In the genomic region with DNA sequence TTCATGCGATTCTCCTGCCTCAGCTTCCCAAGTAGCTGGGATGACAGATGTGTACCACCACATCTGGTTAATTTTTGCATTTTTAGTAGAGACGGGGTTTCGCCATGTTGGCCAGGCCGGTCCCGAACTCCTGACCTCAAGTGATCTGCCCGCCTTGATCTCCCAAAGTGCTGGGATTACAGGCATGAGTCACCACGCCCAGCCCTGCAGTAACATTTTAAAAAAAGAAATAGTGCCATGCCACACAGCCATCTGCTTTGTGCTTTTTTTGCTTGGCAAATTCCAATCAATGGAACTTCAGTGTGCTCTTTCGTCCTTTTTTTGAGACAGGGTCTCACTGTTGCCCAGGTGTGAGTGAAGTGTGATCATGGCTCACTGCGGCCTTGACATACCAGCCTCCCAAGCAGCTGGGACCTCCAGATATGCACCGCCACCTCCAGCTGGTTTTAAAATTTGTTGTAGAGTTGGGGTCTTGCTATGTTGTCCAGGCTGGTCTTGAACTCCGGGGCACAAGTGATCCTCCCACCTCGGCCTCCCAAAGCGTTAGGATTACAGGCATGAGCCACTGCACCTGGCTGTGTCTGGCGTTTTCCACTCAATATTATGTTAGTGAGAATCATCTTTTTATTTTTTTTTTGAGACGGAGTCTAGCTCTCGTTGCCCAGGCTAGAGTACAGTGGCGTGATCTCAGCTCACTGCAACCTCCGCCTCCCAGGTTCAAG, we compare ENCODE assay signal across 17 cellular contexts. TPM values are rescaled to one million over a fixed set of nuclear protein-coding genes. Genes with fewer than 3 reads are reported as not detected.
DNase-seq lines count a peak whose midpoint lies in the region; ATAC-seq, FAIRE-seq and TF ChIP-seq lines count a peak whose summit lies in the region.
"Had no signal": no experiment of that assay in that cellular context is flagged by ENCODE, and none has a peak within 500 bp of the region (broad histone marks: within the 10 kb centered on the region; RNA-seq: fewer than 3 reads in every experiment).

No MANE protein-coding gene starts in this region.

- TF ChIP-seq RAD21 in K562 (CRISPR knock-in tag; conservative IDR thresholded peaks at IDR 0.05 in 1 of 2, IDR thresholded peaks at IDR 0.05 in 1 of 2) = no peak

- H2BK5ac ChIP-seq in mesenchymal stem cell (ENCODE audit: low read depth, low read length, poor library complexity, severe bottlenecking) = no peak overlapping the region

- no peak overlapping the region for H2BK15ac ChIP-seq in mesenchymal stem cell (ENCODE audit: low read depth, poor library complexity, severe bottlenecking)

- CTCF ChIA-PET in K562 (lab: Yijun Ruan, JAX; ENCODE audit: low intra/inter-chr PET ratio) = no interaction called here

- H3K79me1 ChIP-seq in mesenchymal stem cell (replicated peaks; ENCODE audit: low read length, poor library complexity, severe bottlenecking) = peaks cover 12% of the 10 kb centered on the region

- H2AK5ac ChIP-seq in mesenchymal stem cell (ENCODE audit: low read length, severe bottlenecking) = no peak overlapping the region

- no peaks in the 10 kb centered on the region for H4K20me1 ChIP-seq in K562 (replicated peaks; ENCODE audit: control insufficient read depth, insufficient read depth, low read length)

- H3K27ac ChIP-seq in K562 (ENCODE audit: extremely low read depth, low read depth, low read length) (no peak overlapping the region), mesenchymal stem cell (ENCODE audit: low read length, poor library complexity, severe bottlenecking) (no peak overlapping the region)
- H3K27ac ChIP-seq: PC-9 had no signal

- no peak for TF ChIP-seq EP300 in K562 (IDR thresholded peaks at IDR 0.05; ENCODE audit: low read length)

- no TSS peak for BruUV-seq in K562 (replicated peaks; lab: Mats Ljungman, UMichigan)

- H3K79me2 ChIP-seq in K562 (ENCODE audit: control insufficient read depth, insufficient read depth, low read length) = no peaks in the 10 kb centered on the region

- POLR2A ChIA-PET in K562 (lab: Yijun Ruan, JAX) = interaction anchor here (0.6 to 0.7 kb wide), 2 partner anchors 11 to 28 kb away, joined by 3 read pairs; no protein-coding TSS in a partner anchor

- no peak overlapping the region for H4K91ac ChIP-seq in mesenchymal stem cell (ENCODE audit: low read length)

- H3K27me3 ChIP-seq in K562 (ENCODE audit: control insufficient read depth in 2 of 2, insufficient read depth in 2 of 2, low read length in 2 of 2) (no peaks in the 10 kb centered on the region), mesenchymal stem cell (ENCODE audit: control insufficient read depth in 1 of 2, insufficient read depth in 1 of 2, low read length in 2 of 2) (no peaks in the 10 kb centered on the region)
- H3K27me3 ChIP-seq: BE2C had no signal

- H3K9ac ChIP-seq in K562 (ENCODE audit: insufficient read depth in 1 of 2, low read depth in 2 of 2, low read length in 2 of 2) = no peak overlapping the region
- H3K9ac ChIP-seq in mesenchymal stem cell (ENCODE audit: low read length) = no peak overlapping the region

- WGBS in K562 (ENCODE audit: insufficient coverage, low coverage, missing lambda C conversion rate) = 74% methylated on average over 16 of the region's 18 CpGs
- 90% methylated on average over 18 of the region's 18 CpGs for WGBS in mesenchymal stem cell

- DNase-seq in EL (peak; percentile 27), M059J (ENCODE audit: low read depth) (peak; percentile 34), K562 (ENCODE audit: extremely low read depth in 1 of 4, low spot score in 3 of 4) (no peak), mesenchymal stem cell (peak; percentile 17), HTR-8/SVneo (ENCODE audit: insufficient read length, low spot score) (no peak)
- DNase-seq in stimulated activated CD4-positive, alpha-beta T cell treated with anti-CD3 and anti-CD28 coated beads, Interleukin-4, amount 100 ng/mL, for 24 hours = no peak
- DNase-seq: BE2C; Calu3; CD4-positive, alpha-beta T cell; NCI-H1436 treated with DMSO at 0.1 percent for 48 hours; NCI-H2029 treated with DMSO at 0.1 percent for 48 hours; NCI-H510A treated with DMSO at 0.1 percent for 48 hours; PC-9; SHP77 had no signal

- FAIRE-seq in K562 (lab: Jason Lieb, UNC) (no peak), HTR-8/SVneo (lab: Jason Lieb, UNC) (no peak)

- peaks cover 4% of the 10 kb centered on the region for H3K9me1 ChIP-seq in K562 (ENCODE audit: control insufficient read depth, insufficient read depth, low read length)

- in situ Hi-C loops in K562 (cut with MboI) = no loop called here

- ATAC-seq in K562 (no peak), GM19463 (IDR thresholded peaks at IDR 0.05; ENCODE audit: unreplicated experiment) (no peak), HG03159 (IDR thresholded peaks at IDR 0.05; ENCODE audit: unreplicated experiment) (no peak)
- ATAC-seq: GM23338 had no signal

- H3K4me1 ChIP-seq in K562 (replicated peaks in 1 of 2; ENCODE audit: control insufficient read depth in 2 of 2, insufficient read depth in 2 of 2, low read length in 2 of 2) (peaks cover 0 to 32% of the 10 kb centered on the region in 2 experiments; a peak in 2 of 5 replicates), mesenchymal stem cell (ENCODE audit: control insufficient read depth, insufficient read depth, low read depth, low read length) (peaks cover 32% of the 10 kb centered on the region)

- no peak for TF ChIP-seq CTCF in K562 (IDR thresholded peaks at IDR 0.05 in 2 of 3, conservative IDR thresholded peaks at IDR 0.05 in 1 of 3; ENCODE audit: insufficient read depth in 2 of 3, low read depth in 1 of 3, low read length in 3 of 3)

- intact Hi-C loops in K562 (cut with micrococcal nuclease) = no loop called here

- TF ChIP-seq POLR2A in K562 (conservative IDR thresholded peaks at IDR 0.05) = no peak

- H3K4me2 ChIP-seq in K562 (ENCODE audit: insufficient read depth, low read length) (no peak overlapping the region), mesenchymal stem cell (ENCODE audit: low read length, poor library complexity, severe bottlenecking) (no peak overlapping the region)
- H3K4me2 ChIP-seq: GM23338, PC-9 had no signal

- H4K8ac ChIP-seq in mesenchymal stem cell (ENCODE audit: low read length) = no peak overlapping the region

- H2AFZ ChIP-seq in K562 (ENCODE audit: low read depth, low read length) (no peak overlapping the region), mesenchymal stem cell (ENCODE audit: low read depth, low read length) (no peak overlapping the region)
- H2AFZ ChIP-seq: GM23338, PC-9 had no signal

- peaks cover 16% of the 10 kb centered on the region; the same call in 2 of the 3 replicates for H3K36me3 ChIP-seq in K562 (ENCODE audit: control insufficient read depth, insufficient read depth, low read length)
- H3K36me3 ChIP-seq in mesenchymal stem cell (ENCODE audit: control insufficient read depth in 1 of 2, insufficient read depth in 2 of 2, low read depth in 1 of 2, low read length in 2 of 2) = peaks cover 25 to 28% of the 10 kb centered on the region in 2 experiments

- H3K4me3 ChIP-seq in K562 (no peak overlapping the region), mesenchymal stem cell (ENCODE audit: insufficient read depth in 1 of 2, low read depth in 1 of 2, low read length in 2 of 2) (no peak overlapping the region)
- H3K4me3 ChIP-seq: GM23338, PC-9 had no signal

- no peak overlapping the region for H3K4ac ChIP-seq in mesenchymal stem cell (ENCODE audit: low read depth in 1 of 2, low read length in 2 of 2)

- H3K18ac ChIP-seq in mesenchymal stem cell (ENCODE audit: low read depth in 1 of 2, low read length in 2 of 2) = no peak overlapping the region

- H3K23ac ChIP-seq in mesenchymal stem cell (ENCODE audit: low read length in 2 of 2) = no peak overlapping the region

- no peak overlapping the region for H2BK120ac ChIP-seq in mesenchymal stem cell (ENCODE audit: low read depth, low read length)

- H3K9me3 ChIP-seq in K562 (replicated peaks; ENCODE audit: control insufficient read depth, insufficient read depth, low read depth, low read length) (no peaks in the 10 kb centered on the region), mesenchymal stem cell (ENCODE audit: control insufficient read depth, low read length) (no peaks in the 10 kb centered on the region)
- H3K9me3 ChIP-seq: BE2C had no signal

- H2BK12ac ChIP-seq in mesenchymal stem cell (ENCODE audit: low read length in 2 of 2) = no peak overlapping the region

- no peak overlapping the region for H3K14ac ChIP-seq in mesenchymal stem cell (ENCODE audit: low read length in 2 of 2)

RNA-seq across cellular contexts. Expression of a gene that starts 1.8 kb away (rescaled TPM):
- not detected in 2 replicates for total RNA-seq in M059J (2014; rRNA removed; shearing (Covaris generic))
- not detected in 2 replicates for total RNA-seq in K562 (2011; cell fraction: chromatin; rRNA removed; ENCODE audit: low replicate concordance)
- total RNA-seq in K562 (2011; cell fraction: nucleolus; rRNA removed) = 0.39 TPM in 1 of 2 replicates, not detected in the other
- total RNA-seq in K562 (2011; cell fraction: nucleoplasm; rRNA removed) = not detected in 2 replicates
- not detected in 2 replicates for total RNA-seq in K562 (2014; rRNA removed)
- not detected in 2 replicates for total RNA-seq in K562 (2014; rRNA removed; fragmentation: Illumina TruSeq; extraction: Trizol)
- not detected in 2 replicates for total RNA-seq in K562 (2015; rRNA removed; fragmentation: Illumina TruSeq; extraction: Trizol)
- total RNA-seq in K562 (2021) = not detected in 2 replicates
- not detected in 2 replicates for polyA plus RNA-seq in K562 (2011; rRNA removed)
- polyA plus RNA-seq in K562 (2011; cell fraction: cytosol; rRNA removed) = not detected in 2 replicates
- polyA plus RNA-seq in K562 (2011; cell fraction: nucleus; rRNA removed) = not detected in 2 replicates
- not detected in 2 replicates for polyA plus RNA-seq in K562 (2012)
- polyA plus RNA-seq in K562 (2014; fragmentation: Illumina TruSeq; extraction: Trizol) = not detected in 2 replicates
- not detected for polyA plus RNA-seq in K562 (2014; fragmentation: Nextera tagmentation; extraction: Ambion mirVana)
- polyA plus RNA-seq in K562 (2014; rRNA removed) = not detected in 2 replicates
- not detected in 2 replicates for polyA minus RNA-seq in K562 (2011; rRNA and poly(A)+ RNA removed)
- polyA minus RNA-seq in K562 (2011; cell fraction: cytosol; rRNA and poly(A)+ RNA removed) = not detected in 2 replicates
- not detected in 2 replicates for polyA minus RNA-seq in K562 (2011; cell fraction: nucleus; rRNA and poly(A)+ RNA removed)
- 0.22 TPM for polyA plus RNA-seq in mesenchymal stem cell (2013, experiment 1 of 2)
- polyA plus RNA-seq in mesenchymal stem cell (2013, experiment 2 of 2) = 0.22 TPM
- polyA plus RNA-seq: GM23338 had no signal

RNA-seq across cellular contexts. Expression of a gene that starts 37.4 kb away (rescaled TPM):
- 15.6 and 21.6 TPM in 2 replicates for total RNA-seq in M059J (2014; rRNA removed; shearing (Covaris generic))
- total RNA-seq in K562 (2011; cell fraction: chromatin; rRNA removed; ENCODE audit: low replicate concordance) = 30.3 and 60.3 TPM in 2 replicates
- total RNA-seq in K562 (2011; cell fraction: nucleolus; rRNA removed) = 35.0 and 35.3 TPM in 2 replicates
- 28.8 and 30.5 TPM in 2 replicates for total RNA-seq in K562 (2011; cell fraction: nucleoplasm; rRNA removed)
- total RNA-seq in K562 (2014; rRNA removed) (16.7 and 23.0 TPM in 2 replicates), K562 (2014; rRNA removed; fragmentation: Illumina TruSeq; extraction: Trizol) (12.9 and 14.7 TPM in 2 replicates), K562 (2015; rRNA removed; fragmentation: Illumina TruSeq; extraction: Trizol) (18.6 and 19.1 TPM in 2 replicates), K562 (2021) (21.6 and 23.1 TPM in 2 replicates)
- polyA plus RNA-seq in K562 (2011; rRNA removed) (15.7 and 17.2 TPM in 2 replicates), K562 (2014; fragmentation: Illumina TruSeq; extraction: Trizol) (20.6 and 23.0 TPM in 2 replicates), K562 (2014; fragmentation: Nextera tagmentation; extraction: Ambion mirVana) (10 to 100 TPM; 10.3 to 21.0 TPM), K562 (2014; rRNA removed) (18.8 and 20.5 TPM in 2 replicates)
- 15.2 and 20.4 TPM in 2 replicates for polyA plus RNA-seq in K562 (2011; cell fraction: cytosol; rRNA removed)
- polyA plus RNA-seq in K562 (2011; cell fraction: nucleus; rRNA removed) = 25.9 and 35.9 TPM in 2 replicates
- 16.3 and 16.5 TPM in 2 replicates for polyA plus RNA-seq in K562 (2012)
- 19.2 and 24.6 TPM in 2 replicates for polyA minus RNA-seq in K562 (2011; rRNA and poly(A)+ RNA removed)
- polyA minus RNA-seq in K562 (2011; cell fraction: cytosol; rRNA and poly(A)+ RNA removed) = 10.3 and 12.2 TPM in 2 replicates
- 11.6 and 16.6 TPM in 2 replicates for polyA minus RNA-seq in K562 (2011; cell fraction: nucleus; rRNA and poly(A)+ RNA removed)
- polyA plus RNA-seq in mesenchymal stem cell (2013, experiment 1 of 2) = 9.9 TPM
- 9.7 TPM for polyA plus RNA-seq in mesenchymal stem cell (2013, experiment 2 of 2)

RNA-seq across cellular contexts. Expression of a gene that starts 43.4 kb away (rescaled TPM):
- 60.4 and 97.9 TPM in 2 replicates for total RNA-seq in M059J (2014; rRNA removed; shearing (Covaris generic))
- total RNA-seq in K562 (2011; cell fraction: chromatin; rRNA removed; ENCODE audit: low replicate concordance) = 69.2 and 159 TPM in 2 replicates
- total RNA-seq in K562 (2011; cell fraction: nucleolus; rRNA removed) = 116 and 118 TPM in 2 replicates
- total RNA-seq in K562 (2011; cell fraction: nucleoplasm; rRNA removed) = 91.3 and 92.8 TPM in 2 replicates
- total RNA-seq in K562 (2014; rRNA removed) (52.1 and 68.7 TPM in 2 replicates), K562 (2014; rRNA removed; fragmentation: Illumina TruSeq; extraction: Trizol) (21.9 and 27.5 TPM in 2 replicates), K562 (2015; rRNA removed; fragmentation: Illumina TruSeq; extraction: Trizol) (44.3 and 44.5 TPM in 2 replicates), K562 (2021) (90.2 and 104 TPM in 2 replicates)
- polyA plus RNA-seq in K562 (2011; rRNA removed) (65.4 and 70.4 TPM in 2 replicates), K562 (2014; fragmentation: Illumina TruSeq; extraction: Trizol) (50.6 and 68.4 TPM in 2 replicates), K562 (2014; fragmentation: Nextera tagmentation; extraction: Ambion mirVana) (1 to 10 TPM; 2.1 to 3.8 TPM), K562 (2014; rRNA removed) (74.9 and 77.1 TPM in 2 replicates)
- 86.4 and 144 TPM in 2 replicates for polyA plus RNA-seq in K562 (2011; cell fraction: cytosol; rRNA removed)
- polyA plus RNA-seq in K562 (2011; cell fraction: nucleus; rRNA removed) = 114 and 152 TPM in 2 replicates
- 65.5 and 74.0 TPM in 2 replicates for polyA plus RNA-seq in K562 (2012)
- polyA minus RNA-seq in K562 (2011; rRNA and poly(A)+ RNA removed) = 46.9 and 80.2 TPM in 2 replicates
- 59.6 and 63.5 TPM in 2 replicates for polyA minus RNA-seq in K562 (2011; cell fraction: cytosol; rRNA and poly(A)+ RNA removed)
- 26.4 and 34.2 TPM in 2 replicates for polyA minus RNA-seq in K562 (2011; cell fraction: nucleus; rRNA and poly(A)+ RNA removed)
- 28.1 TPM for polyA plus RNA-seq in mesenchymal stem cell (2013, experiment 1 of 2)
- 27.9 TPM for polyA plus RNA-seq in mesenchymal stem cell (2013, experiment 2 of 2)

RNA-seq across cellular contexts. Expression of a gene that starts 58.8 kb away (rescaled TPM):
- 19.2 and 36.5 TPM in 2 replicates for total RNA-seq in M059J (2014; rRNA removed; shearing (Covaris generic))
- 34.7 and 75.0 TPM in 2 replicates for total RNA-seq in K562 (2011; cell fraction: chromatin; rRNA removed; ENCODE audit: low replicate concordance)
- total RNA-seq in K562 (2011; cell fraction: nucleolus; rRNA removed) = 38.4 and 39.9 TPM in 2 replicates
- total RNA-seq in K562 (2011; cell fraction: nucleoplasm; rRNA removed) = 35.9 and 42.2 TPM in 2 replicates
- total RNA-seq in K562 (2014; rRNA removed) (35.2 and 41.1 TPM in 2 replicates), K562 (2014; rRNA removed; fragmentation: Illumina TruSeq; extraction: Trizol) (13.5 and 16.5 TPM in 2 replicates), K562 (2015; rRNA removed; fragmentation: Illumina TruSeq; extraction: Trizol) (25.8 and 26.8 TPM in 2 replicates), K562 (2021) (45.8 and 49.8 TPM in 2 replicates)
- polyA plus RNA-seq in K562 (2011; rRNA removed) (19.0 and 25.6 TPM in 2 replicates), K562 (2014; fragmentation: Illumina TruSeq; extraction: Trizol) (30.6 and 40.0 TPM in 2 replicates), K562 (2014; fragmentation: Nextera tagmentation; extraction: Ambion mirVana) (under 1 TPM; 0.07 to 0.30 TPM), K562 (2014; rRNA removed) (38.6 and 39.0 TPM in 2 replicates)
- 18.6 and 31.1 TPM in 2 replicates for polyA plus RNA-seq in K562 (2011; cell fraction: cytosol; rRNA removed)
- polyA plus RNA-seq in K562 (2011; cell fraction: nucleus; rRNA removed) = 50.3 and 65.2 TPM in 2 replicates
- 35.9 and 39.0 TPM in 2 replicates for polyA plus RNA-seq in K562 (2012)
- polyA minus RNA-seq in K562 (2011; rRNA and poly(A)+ RNA removed) = 13.3 and 17.7 TPM in 2 replicates
- polyA minus RNA-seq in K562 (2011; cell fraction: cytosol; rRNA and poly(A)+ RNA removed) = 17.8 and 25.7 TPM in 2 replicates
- polyA minus RNA-seq in K562 (2011; cell fraction: nucleus; rRNA and poly(A)+ RNA removed) = 11.4 and 14.6 TPM in 2 replicates
- 47.1 TPM for polyA plus RNA-seq in mesenchymal stem cell (2013, experiment 1 of 2)
- 47.2 TPM for polyA plus RNA-seq in mesenchymal stem cell (2013, experiment 2 of 2)

Comparison
In these comparisons a context has a peak if more than half of its experiments do, and no peak if none do; other contexts are left out.
1. DNase-seq: peak in EL (single experiment), M059J (single experiment) and mesenchymal stem cell (single experiment); none in K562 (0 of 4), HTR-8/SVneo (single experiment) and stimulated activated CD4-positive, alpha-beta T cell treated with anti-CD3 and anti-CD28 coated beads, Interleukin-4, amount 100 ng/mL, for 24 hours (single experiment).